13 cellular contexts compared by ENCODE assay signal in the genomic region with DNA sequence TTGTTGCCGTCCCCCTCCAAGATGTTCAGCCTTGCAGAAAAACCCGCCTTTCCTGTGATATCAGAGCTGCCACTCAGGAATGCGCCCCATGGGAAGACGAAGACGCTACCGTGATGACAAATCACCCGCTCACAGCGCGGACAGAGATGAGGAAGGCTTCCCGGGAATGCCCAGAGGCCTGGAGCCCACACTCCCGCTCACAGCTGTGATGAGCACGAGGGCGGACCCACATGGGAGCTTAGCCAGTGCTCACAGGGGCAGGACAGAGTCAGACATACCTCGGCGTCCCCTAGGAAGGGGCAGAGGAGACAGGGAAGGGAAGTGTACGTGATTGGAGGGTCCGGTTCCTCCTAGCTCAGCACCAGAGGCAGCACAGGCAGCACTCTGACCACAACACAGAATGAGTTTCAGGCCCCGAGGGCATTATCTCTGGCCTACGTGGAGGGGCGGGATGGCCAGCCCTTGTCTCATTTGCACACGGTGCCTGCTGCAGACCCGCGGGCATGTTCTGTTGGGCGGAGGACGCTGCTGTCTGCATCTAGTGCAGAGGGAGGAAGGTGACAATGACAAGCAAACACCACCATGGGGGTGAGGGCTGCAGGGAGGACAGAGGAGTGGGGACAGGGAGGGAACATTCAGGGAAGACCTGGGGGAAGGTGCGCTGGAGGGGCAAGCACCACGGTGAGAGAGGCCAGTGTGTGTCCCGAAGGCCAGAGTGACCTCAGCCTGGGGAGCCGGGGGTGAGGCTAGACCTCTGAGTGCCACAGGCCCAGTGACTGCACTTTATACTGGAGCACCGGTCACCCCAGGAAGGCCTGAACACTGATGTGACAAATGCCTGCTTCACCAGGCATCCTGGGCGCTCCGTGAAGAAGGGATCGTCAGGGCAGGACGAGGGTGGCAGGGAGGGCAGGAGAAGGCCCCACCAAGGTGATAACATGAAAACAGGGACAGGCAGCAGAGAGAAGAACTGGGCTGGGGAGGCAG.
DNase-seq lines count a peak whose midpoint lies in the region; ATAC-seq and TF ChIP-seq lines count a peak whose summit lies in the region.
"Had no signal": no experiment of that assay in that cellular context is flagged by ENCODE, and none has a peak within 500 bp of the region (broad histone marks: within the 10 kb centered on the region; RNA-seq: fewer than 3 reads in every experiment).

No MANE protein-coding gene starts in this region.

- no peak for TF ChIP-seq EP300 in esophagus muscularis mucosa (IDR thresholded peaks at IDR 0.05)

- in situ Hi-C loops in brain microvascular endothelial cell (cut with HindIII; ENCODE audit: low pct_ligation_motif_present, low sequenced_read_pairs) = no loop called here

- H3K4me1 ChIP-seq in esophagus muscularis mucosa = peaks cover 0 to 5% (median 0%) of the 10 kb centered on the region in 4 donors
- H3K4me1 ChIP-seq: SJCRH30 had no signal

- H3K27me3 ChIP-seq in brain microvascular endothelial cell (replicated peaks) (no peaks in the 10 kb centered on the region), esophagus muscularis mucosa (peaks cover 0 to 7% (median 0%) of the 10 kb centered on the region in 4 donors)
- H3K27me3 ChIP-seq: upper lobe of left lung had no signal

- H3K9me3 ChIP-seq in esophagus muscularis mucosa = no peaks in the 10 kb centered on the region
- H3K9me3 ChIP-seq: SJCRH30, upper lobe of left lung had no signal

- H3K27ac ChIP-seq in brain microvascular endothelial cell = no peak overlapping the region
- H3K27ac ChIP-seq in esophagus muscularis mucosa (replicated peaks in 1 of 4) = no peak overlapping the region
- H3K27ac ChIP-seq: SJCRH30, upper lobe of left lung had no signal

- H3K4me3 Mint-ChIP-seq in HFFc6 = peak overlapping the region; percentile 66
- H3K4me3 Mint-ChIP-seq: activated B cell treated with CpG ODN at 0.5 μM for 24 hours; activated T-cell treated with anti-CD3 and anti-CD28 coated beads, Interleukin-2, amount 50 U/mL, for 72 hours had no signal

- peak overlapping the region; percentile 91 for H3K27ac Mint-ChIP-seq in HFFc6
- H3K27ac Mint-ChIP-seq: activated B cell treated with CpG ODN at 0.5 μM for 24 hours; activated T-cell treated with anti-CD3 and anti-CD28 coated beads, Interleukin-2, amount 50 U/mL, for 72 hours had no signal

- H3K4me3 ChIP-seq in brain microvascular endothelial cell (ENCODE audit: low read depth, low read length) = no peak overlapping the region
- no peak overlapping the region for H3K4me3 ChIP-seq in esophagus muscularis mucosa
- H3K4me3 ChIP-seq: SJCRH30, upper lobe of left lung had no signal

- peaks cover 29% of the 10 kb centered on the region for H3K4me1 Mint-ChIP-seq in HFFc6 (ENCODE audit: low read depth)

- H3K36me3 Mint-ChIP-seq in HFFc6 (ENCODE audit: low read depth) = no peaks in the 10 kb centered on the region

- intact Hi-C loops in esophagus muscularis mucosa (cut with DNase I) = no loop called here

- ATAC-seq in HG02852 (IDR thresholded peaks at IDR 0.05; ENCODE audit: unreplicated experiment) = no peak
- ATAC-seq in GM21825 (IDR thresholded peaks at IDR 0.05; ENCODE audit: unreplicated experiment) = no peak
- ATAC-seq: activated T-cell treated with anti-CD3 and anti-CD28 coated beads, Interleukin-2, amount 50 U/mL, for 72 hours had no signal

- no peaks in the 10 kb centered on the region for H3K9me3 Mint-ChIP-seq in HFFc6
- H3K9me3 Mint-ChIP-seq: activated B cell treated with CpG ODN at 0.5 μM for 24 hours; activated T-cell treated with anti-CD3 and anti-CD28 coated beads, Interleukin-2, amount 50 U/mL, for 72 hours had no signal

- WGBS in esophagus muscularis mucosa = 83% methylated on average over 33 of the region's 34 CpGs

- DNase-seq in AG08395 (ENCODE audit: low spot score) (peak; percentile 33), HFFc6 (peak; percentile 75), brain microvascular endothelial cell (peak; percentile 42), kidney tubule cell (ENCODE audit: low spot score) (peak; percentile 98), esophagus muscularis mucosa (ENCODE audit: extremely low spot score) (no peak), NCI-H187 treated with DMSO at 0.1 percent for 48 hours (lab: John Stamatoyannopoulos, UW) (no peak)
- DNase-seq: activated B cell treated with CpG ODN at 0.5 μM for 24 hours; activated T-cell treated with anti-CD3 and anti-CD28 coated beads, Interleukin-2, amount 50 U/mL, for 72 hours; NCI-H524; upper lobe of left lung had no signal

- no peaks in the 10 kb centered on the region for H3K36me3 ChIP-seq in brain microvascular endothelial cell (replicated peaks)
- peaks cover 0 to 8% (median 0%) of the 10 kb centered on the region in 4 donors for H3K36me3 ChIP-seq in esophagus muscularis mucosa
- H3K36me3 ChIP-seq: SJCRH30, upper lobe of left lung had no signal

- no peak for TF ChIP-seq POLR2A in esophagus muscularis mucosa (IDR thresholded peaks at IDR 0.05; ENCODE audit: low read depth)

- TF ChIP-seq CTCF in HFFc6 (IDR thresholded peaks at IDR 0.05) (no peak), brain microvascular endothelial cell (IDR thresholded peaks at IDR 0.05; ENCODE audit: low read depth, low read length, missing control alignments) (no peak), esophagus muscularis mucosa (IDR thresholded peaks at IDR 0.05) (no peak)

- peaks cover 4% of the 10 kb centered on the region for H3K27me3 Mint-ChIP-seq in HFFc6 (ENCODE audit: insufficient read depth)

Comparison
In these comparisons a context has a peak if more than half of its experiments do, and no peak if none do; other contexts are left out.
1. DNase-seq: peak in AG08395 (single experiment), HFFc6 (single experiment), brain microvascular endothelial cell (single experiment) and kidney tubule cell (single experiment); none in esophagus muscularis mucosa (single experiment) and NCI-H187 treated with DMSO at 0.1 percent for 48 hours (single experiment).